In the genomic region with DNA sequence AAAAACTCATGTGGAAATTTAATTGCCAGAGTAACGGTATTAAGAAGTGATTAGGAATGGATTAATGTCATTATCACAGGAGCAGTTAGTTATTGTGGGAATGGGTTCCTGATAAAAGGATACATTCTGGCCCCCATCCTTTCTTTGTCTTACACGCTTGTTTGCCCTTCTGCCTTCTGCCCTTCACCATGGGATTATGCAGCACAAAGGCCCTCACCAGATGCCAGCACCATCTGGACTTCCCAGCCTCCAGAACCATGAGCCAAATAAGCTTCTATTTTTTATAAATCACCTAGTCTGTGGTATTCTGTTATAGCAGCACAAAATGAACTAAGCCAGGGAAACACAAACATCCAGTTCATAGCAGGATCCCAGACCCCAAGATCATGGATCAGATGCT, we compare ENCODE assay signal across 21 cellular contexts.
"Had no signal": no experiment of that assay in that cellular context is flagged by ENCODE, and none has a peak within 500 bp of the region (broad histone marks: within the 10 kb centered on the region; RNA-seq: fewer than 3 reads in every experiment).

No MANE protein-coding gene starts in this region.

- H3K36me3 ChIP-seq: adrenal gland, ascending aorta, esophagus muscularis mucosa, sigmoid colon, uterus had no signal

- H3K27ac ChIP-seq: adrenal gland, ascending aorta, coronary artery, esophagus muscularis mucosa, sigmoid colon, uterus had no signal

- DNase-seq: activated CD4-positive, alpha-beta memory T cell treated with anti-CD3 and anti-CD28 coated beads, Interleukin-2, amount 10 ng/mL, durations not matched to agents 7 days and 5 days; activated CD4-positive, alpha-beta T cell treated with anti-CD3 and anti-CD28 coated beads, Interleukin-2, amount 10 ng/mL, durations not matched to agents 24 days and 14 days; activated CD8-positive, alpha-beta memory T cell treated with anti-CD3 and anti-CD28 coated beads, Interleukin-2, amount 10 ng/mL, durations not matched to agents 7 days and 5 days; activated gamma-delta T cell treated with Interleukin-2 at 50 U/mL for 16 hours; activated T-cell treated with anti-CD3 and anti-CD28 coated beads for 4 hours; central memory CD4-positive, alpha-beta T cell; left ventricle myocardium superior; mammary epithelial cell; natural killer cell; retina; sigmoid colon; stimulated activated CD4-positive, alpha-beta T cell treated with anti-CD3 and anti-CD28 coated beads, Interleukin-2, amount 100 ng/mL, for 48 hours; stimulated activated CD8-positive, alpha-beta memory T cell treated with anti-CD3 and anti-CD28 coated beads, Interleukin-4, amount 100 ng/mL, for 48 hours; stimulated activated naive CD4-positive, alpha-beta T cell; uterus had no signal

- H3K9me3 ChIP-seq: adrenal gland, ascending aorta, esophagus muscularis mucosa, sigmoid colon, testis, uterus had no signal

- H3K4me2 ChIP-seq: smooth muscle cell had no signal

- H3K4me1 ChIP-seq: ascending aorta, esophagus muscularis mucosa, sigmoid colon, uterus had no signal

- H3K4me3 ChIP-seq: adrenal gland, ascending aorta, coronary artery, esophagus muscularis mucosa, sigmoid colon, smooth muscle cell, testis, uterus had no signal

- H3K27me3 ChIP-seq: adrenal gland, ascending aorta, esophagus muscularis mucosa, sigmoid colon, testis, uterus had no signal
